Comparison of ENCODE assay signal across 1 cellular context in the genomic region with DNA sequence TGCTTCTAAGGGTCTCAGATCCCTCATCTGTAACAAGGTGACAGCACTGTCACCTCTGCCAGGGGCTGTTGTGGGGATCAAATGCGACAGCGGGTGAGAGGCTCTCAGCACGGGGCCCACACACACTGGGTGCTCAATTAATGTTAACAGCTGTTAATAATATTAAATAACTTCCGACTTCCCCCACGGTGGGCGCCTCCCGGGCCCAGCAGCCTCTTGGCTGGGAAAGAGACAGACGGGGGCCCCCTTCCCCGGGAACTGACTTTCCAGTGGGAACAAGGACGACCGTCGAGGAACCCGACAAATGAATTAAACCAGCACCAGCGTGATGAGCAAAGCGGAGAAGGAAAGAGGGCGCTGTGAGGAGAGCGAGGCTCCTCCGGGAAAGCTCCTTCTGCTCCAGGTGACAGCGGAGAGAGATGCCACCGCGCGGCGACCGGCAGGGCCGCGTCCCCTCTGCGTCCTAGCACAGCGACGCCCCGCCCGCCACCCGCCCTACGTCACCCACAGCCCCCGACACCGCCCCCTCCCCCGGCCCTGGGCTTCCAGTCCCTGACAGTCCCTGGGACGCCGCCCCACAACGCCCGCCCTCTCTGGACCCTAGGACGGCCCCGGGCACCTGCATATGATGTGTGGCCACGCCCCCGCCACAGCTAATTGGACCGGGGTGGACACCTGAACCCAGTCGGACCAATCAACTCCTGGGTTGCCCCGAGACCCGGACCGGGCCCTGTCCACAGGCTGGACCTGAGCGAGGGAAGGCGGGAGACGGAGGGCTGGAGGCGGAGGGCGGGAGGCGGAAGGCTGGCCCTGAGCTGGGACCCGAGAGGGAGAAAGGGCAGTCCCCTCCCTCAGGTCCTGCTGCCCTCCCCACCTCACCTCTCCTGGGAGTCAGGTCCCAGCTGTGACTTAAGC.
A peak's percentile ranks its signal among the peaks of the same experiment; 100 is the strongest.
TF ChIP-seq lines count a peak whose summit lies in the region.

No MANE protein-coding gene starts in this region.

TF ChIP-seq in HCT116, 20 proteins besides CTCF, POLR2A, EP300 and RAD21 (continued from another document):
- TF ChIP-seq SP1 (IDR thresholded peaks at IDR 0.05; ENCODE audit: low read depth) (peak; percentile 64; the same call in 1 of the 2 replicates), ELF1 (IDR thresholded peaks at IDR 0.05; ENCODE audit: borderline replicate concordance, low read depth) (no peak), MAX (IDR thresholded peaks at IDR 0.05) (no peak), CBX3 (IDR thresholded peaks at IDR 0.05; ENCODE audit: low read depth) (no peak), EZH2phosphoT487 (IDR thresholded peaks at IDR 0.05; ENCODE audit: borderline replicate concordance) (no peak), FOSL1 (IDR thresholded peaks at IDR 0.05; ENCODE audit: low read depth) (no peak), SRF (IDR thresholded peaks at IDR 0.05; ENCODE audit: low read depth) (no peak), ZNF274 (IDR thresholded peaks at IDR 0.05; ENCODE audit: low read depth, low read length) (no peak), POLR2AphosphoS5 (IDR thresholded peaks at IDR 0.05; ENCODE audit: low read depth, low read length) (peak; percentile 71)
- TF ChIP-seq, protein P1, sequence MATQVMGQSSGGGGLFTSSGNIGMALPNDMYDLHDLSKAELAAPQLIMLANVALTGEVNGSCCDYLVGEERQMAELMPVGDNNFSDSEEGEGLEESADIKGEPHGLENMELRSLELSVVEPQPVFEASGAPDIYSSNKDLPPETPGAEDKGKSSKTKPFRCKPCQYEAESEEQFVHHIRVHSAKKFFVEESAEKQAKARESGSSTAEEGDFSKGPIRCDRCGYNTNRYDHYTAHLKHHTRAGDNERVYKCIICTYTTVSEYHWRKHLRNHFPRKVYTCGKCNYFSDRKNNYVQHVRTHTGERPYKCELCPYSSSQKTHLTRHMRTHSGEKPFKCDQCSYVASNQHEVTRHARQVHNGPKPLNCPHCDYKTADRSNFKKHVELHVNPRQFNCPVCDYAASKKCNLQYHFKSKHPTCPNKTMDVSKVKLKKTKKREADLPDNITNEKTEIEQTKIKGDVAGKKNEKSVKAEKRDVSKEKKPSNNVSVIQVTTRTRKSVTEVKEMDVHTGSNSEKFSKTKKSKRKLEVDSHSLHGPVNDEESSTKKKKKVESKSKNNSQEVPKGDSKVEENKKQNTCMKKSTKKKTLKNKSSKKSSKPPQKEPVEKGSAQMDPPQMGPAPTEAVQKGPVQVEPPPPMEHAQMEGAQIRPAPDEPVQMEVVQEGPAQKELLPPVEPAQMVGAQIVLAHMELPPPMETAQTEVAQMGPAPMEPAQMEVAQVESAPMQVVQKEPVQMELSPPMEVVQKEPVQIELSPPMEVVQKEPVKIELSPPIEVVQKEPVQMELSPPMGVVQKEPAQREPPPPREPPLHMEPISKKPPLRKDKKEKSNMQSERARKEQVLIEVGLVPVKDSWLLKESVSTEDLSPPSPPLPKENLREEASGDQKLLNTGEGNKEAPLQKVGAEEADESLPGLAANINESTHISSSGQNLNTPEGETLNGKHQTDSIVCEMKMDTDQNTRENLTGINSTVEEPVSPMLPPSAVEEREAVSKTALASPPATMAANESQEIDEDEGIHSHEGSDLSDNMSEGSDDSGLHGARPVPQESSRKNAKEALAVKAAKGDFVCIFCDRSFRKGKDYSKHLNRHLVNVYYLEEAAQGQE (IDR thresholded peaks at IDR 0.05; ENCODE audit: low read depth), result no peak
